ENCODE assay signal across 8 cellular contexts in the genomic region with DNA sequence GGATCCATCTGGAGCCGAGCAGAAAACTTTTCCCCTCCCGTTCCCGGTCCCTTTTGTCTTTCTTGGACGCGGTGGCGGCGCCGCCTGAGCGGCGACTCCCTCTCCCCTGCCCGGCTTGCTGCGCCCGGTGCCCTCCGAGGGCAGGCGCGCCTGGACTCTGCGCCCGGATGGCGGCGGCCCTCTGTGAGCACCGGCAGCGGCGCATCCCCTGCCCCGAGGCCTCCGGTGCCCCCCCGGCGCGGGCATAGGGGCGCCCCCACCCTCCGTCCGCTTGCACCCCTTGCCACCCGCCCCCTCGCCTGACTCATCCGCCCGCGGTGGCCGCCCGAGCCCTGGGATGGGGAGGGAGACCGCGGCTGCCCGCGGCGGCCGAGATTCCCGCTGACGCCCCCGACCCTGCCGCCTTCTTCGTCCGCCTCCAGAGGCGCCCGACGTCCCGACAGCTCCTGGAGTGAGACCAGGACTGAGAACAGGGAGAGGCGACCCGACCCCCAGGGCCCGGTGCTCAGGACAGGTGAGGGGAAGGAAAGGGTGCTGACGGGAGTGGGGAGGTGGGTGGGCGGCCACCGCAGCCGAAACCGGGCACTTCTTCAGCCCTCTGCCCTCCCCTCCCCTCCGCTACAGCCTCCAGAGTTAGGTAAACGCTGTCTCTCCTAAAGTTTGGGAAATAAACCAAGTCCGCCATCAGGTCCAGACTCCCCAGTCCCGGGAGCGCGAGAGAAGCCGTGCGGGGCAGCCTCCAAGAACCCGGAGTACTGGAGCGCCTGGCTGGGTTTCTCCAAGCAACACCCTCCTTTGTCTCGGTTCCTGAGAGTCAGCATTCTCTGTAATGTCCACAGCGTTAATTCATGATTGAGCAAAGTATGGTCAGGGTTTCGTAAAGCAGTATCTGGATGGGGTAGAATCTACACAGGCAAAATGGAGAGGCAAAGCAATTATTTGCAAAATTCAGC. TPM values are rescaled to one million over a fixed set of nuclear protein-coding genes. Genes with fewer than 3 reads are reported as not detected.
DNase-seq lines count a peak whose midpoint lies in the region; ATAC-seq and TF ChIP-seq lines count a peak whose summit lies in the region.

A gene (plus strand): TSS at position 7 of the 953 bp plus-strand sequence. CDS start 74,406 bp downstream, outside the sequence.

- TF ChIP-seq CTCF in GM10248 (IDR thresholded peaks at IDR 0.05; ENCODE audit: control extremely low read depth, extremely low read depth, low read depth, missing control alignments) = no peak
- no peak for TF ChIP-seq CTCF in lower lobe of right lung (IDR thresholded peaks at IDR 0.05)

- ATAC-seq in HG02973 (IDR thresholded peaks at IDR 0.05; ENCODE audit: unreplicated experiment) (peak; percentile 9), lower lobe of right lung (peak; percentile 73 to 74), HG03097 (IDR thresholded peaks at IDR 0.05; ENCODE audit: low FRiP score, unreplicated experiment) (no peak)

- peak within 1 kb of the TSS; percentile 68 for H3K4me3 ChIP-seq in lower lobe of right lung

- peaks cover 38% of the 10 kb centered on the region for H3K27me3 ChIP-seq in lower lobe of right lung (ENCODE audit: low read depth)

- intact Hi-C loops in lower lobe of right lung (cut with DNase I) = no loop called here

- H3K27ac ChIP-seq in lower lobe of right lung = peak within 1 kb of the TSS; percentile 68

- peak; percentile 36 for DNase-seq in GM10248 (ENCODE audit: extremely low spot score)
- peak; percentile 11 for DNase-seq in activated CD4-positive, alpha-beta T cell treated with anti-CD3 and anti-CD28 coated beads for 1 hour
- DNase-seq in ecto neural progenitor cell (ENCODE audit: low spot score) = peak; percentile 82
- DNase-seq in lower lobe of right lung = peak; percentile 47
- DNase-seq in stimulated activated CD8-positive, alpha-beta memory T cell treated with anti-CD3 and anti-CD28 coated beads, Interleukin-15, amount 100 ng/mL, for 24 hours (ENCODE audit: low read depth) = peak; percentile 7
- no peak for DNase-seq in putamen (ENCODE audit: low spot score)

- CTCF ChIA-PET in GM10248 (lab: Yijun Ruan, JAX) = interaction anchor here (0.6 to 2.2 kb wide), 6 partner anchors 10 to 332 kb away, joined by 3 to 13 read pairs (median 3); no protein-coding TSS in a partner anchor

- no peaks in the 10 kb centered on the region for H3K36me3 ChIP-seq in lower lobe of right lung

- no peaks in the 10 kb centered on the region for H3K9me3 ChIP-seq in lower lobe of right lung

- POLR2A ChIA-PET in GM10248 (lab: Yijun Ruan, JAX) = no interaction called here

- peaks cover 12% of the 10 kb centered on the region for H3K4me1 ChIP-seq in lower lobe of right lung

RNA-seq across cellular contexts. Expression of the gene that starts here (rescaled TPM):
- 4.3 TPM for total RNA-seq in lower lobe of right lung
